9 cellular contexts compared by ENCODE assay signal in genomic region chr1:236066828-236067386, GRCh38. TPM values are rescaled to one million over a fixed set of nuclear protein-coding genes. Genes with fewer than 3 reads are reported as not detected.
DNase-seq lines count a peak whose midpoint lies in the region; ATAC-seq and TF ChIP-seq lines count a peak whose summit lies in the region.
"Had no signal": no experiment of that assay in that cellular context is flagged by ENCODE, and none has a peak within 500 bp of the region (broad histone marks: within the 10 kb centered on the region; RNA-seq: fewer than 3 reads in every experiment).

No MANE protein-coding gene starts in this region.

- peak; percentile 48 for ATAC-seq in GM19468 (IDR thresholded peaks at IDR 0.05; ENCODE audit: extremely low read depth, unreplicated experiment)
- ATAC-seq in HG03575 (IDR thresholded peaks at IDR 0.05; ENCODE audit: extremely low read depth, insufficient number of reproducible peaks, low FRiP score, unreplicated experiment), result peak; percentile 69
- ATAC-seq: A549 had no signal

- no peak overlapping the region for H3K4me3 ChIP-seq in AG04450 (ENCODE audit: low read depth, low read length)
- H3K4me3 ChIP-seq: A549 had no signal

- intact Hi-C loops in cardiac septum (cut with DNase I), result loop anchor here (5.0 to 10.0 kb wide), 3 partner anchors 95 to 562 kb away; partner anchors contain the start of genes B3GALNT2 and LYST

- no peaks in the 10 kb centered on the region for H3K9me3 ChIP-seq in AG04450 (ENCODE audit: control insufficient read depth, insufficient read depth, low read length)
- H3K9me3 ChIP-seq: A549 had no signal

- H3K27ac ChIP-seq in AG04450 (ENCODE audit: low read depth, low read length), result peak overlapping the region; percentile 21
- H3K27ac ChIP-seq: A549 had no signal

- CTCF ChIA-PET in AG04450 (lab: Charles Lee), result interaction anchor here (0.6 to 1.6 kb wide), 6 partner anchors 9 to 581 kb away, joined by 3 to 4 read pairs (median 3); partner anchors contain the start of gene B3GALNT2

- H3K27me3 ChIP-seq in AG04450 (ENCODE audit: control insufficient read depth, insufficient read depth, low read length), result no peaks in the 10 kb centered on the region

- TF ChIP-seq CTCF in AG04450 (IDR thresholded peaks at IDR 0.05; ENCODE audit: low read depth, low read length), result no peak

- POLR2A ChIA-PET in AG04450 (lab: Yijun Ruan, JAX), result no interaction called here

- DNase-seq in AG04450 (ENCODE audit: low read depth, low spot score), result no peak
- DNase-seq in activated CD8-positive, alpha-beta memory T cell treated with anti-CD3 and anti-CD28 coated beads for 24 hours, result peak; percentile 77
- peak; percentile 86 for DNase-seq in cardiac septum (ENCODE audit: low spot score)
- DNase-seq in stimulated activated CD4-positive, alpha-beta T cell treated with anti-CD3 and anti-CD28 coated beads, Interleukin-4, amount 100 ng/mL, for 4 hours, result peak; percentile 59 to 75
- no peak for DNase-seq in NCI-H1105 treated with DMSO at 0.1 percent for 48 hours (lab: John Stamatoyannopoulos, UW)
- DNase-seq in middle frontal gyrus (ENCODE audit: extremely low spot score, low spot score), result no peak

RNA-seq across cellular contexts. Expression of gene NID1, which starts 2.0 kb away (rescaled TPM):
- 129 and 137 TPM in 2 replicates for polyA plus RNA-seq in AG04450 (2011; rRNA removed)
- polyA minus RNA-seq in AG04450 (2011; rRNA and poly(A)+ RNA removed), result 85.9 and 99.1 TPM in 2 replicates
- 42.1 TPM for total RNA-seq in cardiac septum

Comparison
In these comparisons a context has a peak if more than half of its experiments do, and no peak if none do; other contexts are left out.
1. DNase-seq: peak in activated CD8-positive, alpha-beta memory T cell treated with anti-CD3 and anti-CD28 coated beads for 24 hours (single experiment), cardiac septum (single experiment) and stimulated activated CD4-positive, alpha-beta T cell treated with anti-CD3 and anti-CD28 coated beads, Interleukin-4, amount 100 ng/mL, for 4 hours (2 of 2); none in AG04450 (single experiment), NCI-H1105 treated with DMSO at 0.1 percent for 48 hours (single experiment) and middle frontal gyrus (single experiment).